ENCODE assay signal across 15 cellular contexts in the genomic region with DNA sequence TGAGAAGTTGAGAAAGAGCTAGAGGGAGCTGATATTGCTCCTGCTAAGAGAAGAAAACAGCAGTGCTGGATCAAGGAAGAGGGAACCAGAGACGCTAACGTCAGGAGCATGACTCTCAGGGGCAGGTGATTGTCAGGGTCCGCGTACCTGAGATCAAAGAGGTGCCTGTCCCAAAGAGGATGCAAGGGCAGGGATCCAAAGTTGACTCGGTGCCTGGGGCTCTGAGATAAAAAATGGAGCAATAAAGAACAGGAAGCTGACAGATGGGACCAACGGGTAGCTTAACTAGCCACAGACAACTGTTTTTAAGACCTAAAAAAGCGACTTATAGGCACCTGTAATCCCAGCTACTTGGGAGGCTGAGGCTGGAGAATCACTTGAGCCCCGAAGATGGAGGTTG.
DNase-seq lines count a peak whose midpoint lies in the region; ATAC-seq, FAIRE-seq and TF ChIP-seq lines count a peak whose summit lies in the region.
"Had no signal": no experiment of that assay in that cellular context is flagged by ENCODE, and none has a peak within 500 bp of the region (broad histone marks: within the 10 kb centered on the region; RNA-seq: fewer than 3 reads in every experiment).

No MANE protein-coding gene starts in this region.

- FAIRE-seq in small intestine (lab: Jason Lieb, UNC), result no peak
- FAIRE-seq: D721Med, GM12878, H54, K562 had no signal

- intact Hi-C loops in upper lobe of right lung (cut with DNase I), result no loop called here

- no peaks in the 10 kb centered on the region for H3K36me3 ChIP-seq in small intestine (ENCODE audit: control insufficient read depth in 2 of 2, insufficient read depth in 2 of 2, low read length in 2 of 2)
- no peaks in the 10 kb centered on the region for H3K36me3 ChIP-seq in upper lobe of right lung
- H3K36me3 ChIP-seq: BLaER1 treated with 17β-estradiol and CSF1 and Interleukin-3, amounts not matched to agents 10 nM and 100 nM had no signal

- WGBS in small intestine, 3 donors, result 29 to 61% (median 47%) methylated on average over 8 of the region's 8 CpGs

- ATAC-seq in upper lobe of right lung, result no peak
- ATAC-seq: CD8-positive, alpha-beta T cell; GM12878; K562 had no signal

- H3K27me3 ChIP-seq in small intestine (ENCODE audit: control insufficient read depth in 2 of 2, insufficient read depth in 2 of 2, low read length in 2 of 2) (no peaks in the 10 kb centered on the region), upper lobe of right lung (no peaks in the 10 kb centered on the region)
- H3K27me3 ChIP-seq: BLaER1 treated with 17β-estradiol and CSF1 and Interleukin-3, amounts not matched to agents 10 nM and 100 nM had no signal

- DNase-seq in CMK (ENCODE audit: low read depth), result peak; percentile 20
- peak; percentile 14 for DNase-seq in ELF-1 (ENCODE audit: low read depth, low spot score)
- DNase-seq in OCI-M1 (lab: John Stamatoyannopoulos, UW), result peak; percentile 43
- peak; percentile 5 for DNase-seq in small intestine
- no peak for DNase-seq in SKM-1 (lab: John Stamatoyannopoulos, UW; ENCODE audit: unreplicated experiment)
- DNase-seq in upper lobe of right lung, result no peak
- DNase-seq: CD8-positive, alpha-beta T cell; COR-L47; DMS79; HCEC 1CT had no signal

- H3K9me3 ChIP-seq in small intestine (ENCODE audit: control insufficient read depth, low read depth), result no peaks in the 10 kb centered on the region
- no peaks in the 10 kb centered on the region for H3K9me3 ChIP-seq in upper lobe of right lung
- H3K9me3 ChIP-seq: BLaER1 treated with 17β-estradiol and CSF1 and Interleukin-3, amounts not matched to agents 10 nM and 100 nM had no signal

- no peak overlapping the region for H3K27ac ChIP-seq in small intestine (ENCODE audit: low read depth in 1 of 2, low read length in 1 of 2)
- no peak overlapping the region for H3K27ac ChIP-seq in upper lobe of right lung
- H3K27ac ChIP-seq: BLaER1 treated with 17β-estradiol and CSF1 and Interleukin-3, amounts not matched to agents 10 nM and 100 nM had no signal

- TF ChIP-seq CTCF in upper lobe of right lung (IDR thresholded peaks at IDR 0.05), result no peak

- H3K4me1 ChIP-seq in small intestine (ENCODE audit: control insufficient read depth in 2 of 2, insufficient read depth in 1 of 2, low read depth in 1 of 2, low read length in 1 of 2) (no peaks in the 10 kb centered on the region), upper lobe of right lung (no peaks in the 10 kb centered on the region)

- H3K4me3 ChIP-seq in small intestine (ENCODE audit: low read depth in 1 of 2, low read length in 2 of 2) (no peak overlapping the region), upper lobe of right lung (no peak overlapping the region)
- H3K4me3 ChIP-seq: BLaER1 treated with 17β-estradiol and CSF1 and Interleukin-3, amounts not matched to agents 10 nM and 100 nM; GM12878; K562 had no signal

Comparison
In these comparisons a context has a peak if more than half of its experiments do, and no peak if none do; other contexts are left out.
1. DNase-seq: peak in CMK (single experiment), ELF-1 (single experiment), OCI-M1 (single experiment) and small intestine (single experiment); none in SKM-1 (single experiment) and upper lobe of right lung (single experiment).